In the genomic region with DNA sequence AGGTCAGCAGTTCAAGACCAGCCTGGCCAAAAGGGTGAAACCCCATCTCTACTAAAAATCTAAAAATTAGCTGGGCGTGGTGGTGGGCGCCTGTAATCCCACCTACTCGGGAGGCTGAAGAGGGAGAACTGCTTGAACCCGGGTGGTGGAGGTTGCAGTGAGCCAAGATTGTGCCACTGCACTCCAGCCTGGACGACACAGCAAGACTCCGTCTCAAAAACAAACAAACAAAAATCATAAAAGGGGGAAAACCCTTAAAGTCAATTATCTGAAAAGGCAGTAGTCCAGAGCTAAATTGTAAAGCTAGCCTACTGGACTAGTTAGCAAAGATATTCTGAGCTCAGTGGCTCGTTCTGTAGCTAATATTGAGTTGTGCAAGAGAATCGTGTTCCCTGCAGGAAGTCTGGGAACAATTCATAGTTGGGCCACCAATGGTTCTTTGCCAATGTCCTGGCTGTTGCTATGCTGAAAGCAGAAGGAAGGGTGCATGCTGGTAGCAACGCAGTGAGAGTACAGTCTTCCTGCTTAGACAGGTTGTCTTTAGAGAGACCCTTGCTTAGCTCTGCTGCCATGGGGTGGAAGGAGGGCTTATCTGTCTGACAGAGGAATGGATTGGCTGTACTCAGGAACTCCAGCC, we compare ENCODE assay signal across 1 cellular context.
TF ChIP-seq lines count a peak whose summit lies in the region.

No MANE protein-coding gene starts in this region.

TF ChIP-seq in liver, 16 proteins besides CTCF, POLR2A, EP300 and RAD21 (continued from another document):
- TF ChIP-seq, protein P1, sequence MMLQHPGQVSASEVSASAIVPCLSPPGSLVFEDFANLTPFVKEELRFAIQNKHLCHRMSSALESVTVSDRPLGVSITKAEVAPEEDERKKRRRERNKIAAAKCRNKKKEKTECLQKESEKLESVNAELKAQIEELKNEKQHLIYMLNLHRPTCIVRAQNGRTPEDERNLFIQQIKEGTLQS (IDR thresholded peaks at IDR 0.05) = no peak
- TF ChIP-seq GABPA (IDR thresholded peaks at IDR 0.05 in 1 of 2, conservative IDR thresholded peaks at IDR 0.05 in 1 of 2) = peak in 1 of 2 donors; percentile 12
- peak; percentile 52 for TF ChIP-seq SP1 (IDR thresholded peaks at IDR 0.05)
- peak in 1 of 2 donors; percentile 49 for TF ChIP-seq RXRA (IDR thresholded peaks at IDR 0.05)
